Comparison of ENCODE assay signal across 17 cellular contexts in the genomic region with DNA sequence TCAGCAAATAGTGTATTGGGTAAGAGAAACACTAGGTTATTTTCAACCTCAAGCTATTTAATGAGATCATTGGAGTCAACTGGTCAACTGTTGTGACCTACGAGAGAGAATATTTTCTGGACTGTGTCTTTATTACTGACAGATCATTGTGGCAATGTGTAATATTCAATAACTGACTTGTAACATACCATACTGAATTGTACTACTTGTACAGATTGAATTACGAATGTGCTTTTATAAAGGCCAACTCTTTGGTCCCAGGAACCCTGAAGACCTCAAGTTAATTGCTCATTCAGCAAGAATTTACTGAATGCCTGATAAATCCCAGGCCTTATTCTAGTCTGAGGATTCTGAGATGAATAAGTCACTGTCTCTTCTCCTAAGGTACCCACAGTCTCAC. TPM values are rescaled to one million over a fixed set of nuclear protein-coding genes. Genes with fewer than 3 reads are reported as not detected.
DNase-seq lines count a peak whose midpoint lies in the region; ATAC-seq, FAIRE-seq and TF ChIP-seq lines count a peak whose summit lies in the region.
"Had no signal": no experiment of that assay in that cellular context is flagged by ENCODE, and none has a peak within 500 bp of the region (broad histone marks: within the 10 kb centered on the region; RNA-seq: fewer than 3 reads in every experiment).

No MANE protein-coding gene starts in this region.

- H2BK120ac ChIP-seq in IMR-90 (ENCODE audit: low read depth, low read length): no peak overlapping the region
- no peak overlapping the region for H2BK120ac ChIP-seq in mesenchymal stem cell (ENCODE audit: low read depth, low read length)

- intact Hi-C loops in IMR-90 (cut with micrococcal nuclease): no loop called here

- no peak overlapping the region for H2AK5ac ChIP-seq in IMR-90 (ENCODE audit: low read depth, low read length)
- H2AK5ac ChIP-seq in mesenchymal stem cell (ENCODE audit: low read length, severe bottlenecking): no peak overlapping the region

- H3K9me1 ChIP-seq in IMR-90 (ENCODE audit: insufficient read depth, low read length): no peaks in the 10 kb centered on the region

- WGBS in IMR-90 (ENCODE audit: extremely low coverage in 2 of 2, insufficient read length in 1 of 2), 2 experiments: no CpG with 5 or more reads among the region's 2 CpGs
- 53% methylated on average over 1 of the region's 2 CpGs for WGBS in mesenchymal stem cell

- H3K9me3 ChIP-seq in IMR-90 (ENCODE audit: control insufficient read depth, insufficient read depth, low read length) (no peaks in the 10 kb centered on the region), mesenchymal stem cell (ENCODE audit: control insufficient read depth, low read length) (no peaks in the 10 kb centered on the region)
- H3K9me3 ChIP-seq: adrenal gland, heart right ventricle had no signal

- no peak overlapping the region for H3K4ac ChIP-seq in IMR-90 (ENCODE audit: low read depth, low read length)
- H3K4ac ChIP-seq in mesenchymal stem cell (ENCODE audit: low read depth in 1 of 2, low read length in 2 of 2): no peak overlapping the region

- H4K8ac ChIP-seq in IMR-90 (ENCODE audit: low read depth in 2 of 2, low read length in 2 of 2) (no peak overlapping the region), mesenchymal stem cell (ENCODE audit: low read length) (no peak overlapping the region)

- H3K4me1 ChIP-seq in IMR-90 (ENCODE audit: control insufficient read depth, insufficient read depth, low read length) (no peaks in the 10 kb centered on the region), mesenchymal stem cell (ENCODE audit: control insufficient read depth, insufficient read depth, low read depth, low read length) (peaks cover 9% of the 10 kb centered on the region)
- H3K4me1 ChIP-seq: adrenal gland, heart right ventricle had no signal

- DNase-seq in AG04449 (ENCODE audit: low read depth, low spot score) (peak; percentile 23), IMR-90 (peak; percentile 4), bronchial epithelial cell (ENCODE audit: low read depth) (peak; percentile 63), mesenchymal stem cell (peak; percentile 18), NCI-H1417 (lab: John Stamatoyannopoulos, UW) (no peak), GM13976 (ENCODE audit: low spot score) (no peak)
- DNase-seq: activated CD4-positive, alpha-beta T cell treated with anti-CD3 and anti-CD28 coated beads, Interleukin-2, amount 50 U/mL, for 48 hours; activated T-cell treated with anti-CD3 and anti-CD28 coated beads, Interleukin-2, amount 50 U/mL, for 48 hours; adrenal gland; heart right ventricle; naive thymus-derived CD4-positive, alpha-beta T cell; NCI-H1436 treated with DMSO at 0.1 percent for 48 hours had no signal

- no peak for TF ChIP-seq RAD21 in IMR-90 (IDR thresholded peaks at IDR 0.05; ENCODE audit: low read length)

- no peak overlapping the region for H3K23ac ChIP-seq in IMR-90 (ENCODE audit: low read depth, low read length)
- H3K23ac ChIP-seq in mesenchymal stem cell (ENCODE audit: low read length in 2 of 2): no peak overlapping the region

- no peak overlapping the region for H2AK9ac ChIP-seq in IMR-90 (replicated peaks; ENCODE audit: low read depth, low read length, poor library complexity)

- H4K91ac ChIP-seq in IMR-90 (ENCODE audit: insufficient read depth, low read depth, low read length): no peak overlapping the region
- H4K91ac ChIP-seq in mesenchymal stem cell (ENCODE audit: low read length): no peak overlapping the region

- no peak overlapping the region for H3K4me2 ChIP-seq in IMR-90 (ENCODE audit: low read depth, low read length)
- H3K4me2 ChIP-seq in mesenchymal stem cell (ENCODE audit: low read length, poor library complexity, severe bottlenecking): no peak overlapping the region

- H4K20me1 ChIP-seq in IMR-90 (ENCODE audit: insufficient read depth, low read length): no peaks in the 10 kb centered on the region

- H2AFZ ChIP-seq in IMR-90 (replicated peaks; ENCODE audit: low read length, poor library complexity) (no peak overlapping the region), mesenchymal stem cell (ENCODE audit: low read depth, low read length) (no peak overlapping the region)

- no peak overlapping the region for H4K5ac ChIP-seq in IMR-90 (ENCODE audit: low read depth, low read length)

- no peak for TF ChIP-seq POLR2A in IMR-90 (IDR thresholded peaks at IDR 0.05; ENCODE audit: low read depth, low read length)

- H2BK5ac ChIP-seq in IMR-90 (ENCODE audit: low read depth, low read length, poor library complexity, severe bottlenecking) (no peak overlapping the region), mesenchymal stem cell (ENCODE audit: low read depth, low read length, poor library complexity, severe bottlenecking) (no peak overlapping the region)

- H3K4me3 ChIP-seq in AG04449 (ENCODE audit: low read depth, low read length) (no peak overlapping the region), IMR-90 (ENCODE audit: insufficient read depth, low read depth, low read length) (no peak overlapping the region), bronchial epithelial cell (ENCODE audit: low read depth, low read length) (no peak overlapping the region), mesenchymal stem cell (ENCODE audit: insufficient read depth in 1 of 2, low read depth in 1 of 2, low read length in 2 of 2) (no peak overlapping the region)
- H3K4me3 ChIP-seq: adrenal gland, heart right ventricle had no signal

- H3K36me3 ChIP-seq in IMR-90 (ENCODE audit: control insufficient read depth, insufficient read depth, low read length) (no peaks in the 10 kb centered on the region), bronchial epithelial cell (ENCODE audit: control insufficient read depth, insufficient read depth, low read length) (no peaks in the 10 kb centered on the region), mesenchymal stem cell (ENCODE audit: control insufficient read depth in 1 of 2, insufficient read depth in 2 of 2, low read depth in 1 of 2, low read length in 2 of 2) (no peaks in the 10 kb centered on the region)
- H3K36me3 ChIP-seq: adrenal gland, heart right ventricle had no signal

- H3K79me1 ChIP-seq in IMR-90 (ENCODE audit: low read depth in 1 of 2, low read length in 2 of 2) (no peaks in the 10 kb centered on the region), mesenchymal stem cell (replicated peaks; ENCODE audit: low read length, poor library complexity, severe bottlenecking) (no peaks in the 10 kb centered on the region)

- no peak for ATAC-seq in IMR-90 (ENCODE audit: low read depth)
- ATAC-seq in GM21528 (IDR thresholded peaks at IDR 0.05; ENCODE audit: low FRiP score, unreplicated experiment): no peak
- ATAC-seq in HG03095 (IDR thresholded peaks at IDR 0.05; ENCODE audit: unreplicated experiment): no peak
- ATAC-seq: heart right ventricle; naive thymus-derived CD4-positive, alpha-beta T cell had no signal

- no peak overlapping the region for H2BK20ac ChIP-seq in IMR-90 (ENCODE audit: low read depth, low read length)

- H3K14ac ChIP-seq in IMR-90 (replicated peaks; ENCODE audit: low read depth, low read length) (no peak overlapping the region), mesenchymal stem cell (ENCODE audit: low read length in 2 of 2) (no peak overlapping the region)

- no peak for FAIRE-seq in bronchial epithelial cell (lab: Jason Lieb, UNC)
- FAIRE-seq: GM19239 had no signal

- POLR2A ChIA-PET in AG04449 (lab: Yijun Ruan, JAX): no interaction called here
- POLR2A ChIA-PET in IMR-90 (lab: Charles Lee; ENCODE audit: unreplicated experiment): no interaction called here

- H2BK12ac ChIP-seq in mesenchymal stem cell (ENCODE audit: low read length in 2 of 2): no peak overlapping the region

- H2BK15ac ChIP-seq in IMR-90 (ENCODE audit: low read depth, low read length) (no peak overlapping the region), mesenchymal stem cell (ENCODE audit: low read depth, poor library complexity, severe bottlenecking) (no peak overlapping the region)

- CTCF ChIA-PET in AG04449 (lab: Yijun Ruan, JAX): interaction anchor here (0.6 to 4.5 kb wide), 6 partner anchors 10 to 320 kb away, joined by 3 to 27 read pairs (median 4); no protein-coding TSS in a partner anchor
- CTCF ChIA-PET in IMR-90 (lab: Yijun Ruan, JAX): interaction anchor here (0.7 kb wide), 1 partner anchor 38 kb away, joined by 3 read pairs; no protein-coding TSS in a partner anchor

- H3K27me3 ChIP-seq in IMR-90 (ENCODE audit: control insufficient read depth, insufficient read depth, low read length) (no peaks in the 10 kb centered on the region), bronchial epithelial cell (ENCODE audit: control insufficient read depth, insufficient read depth, low read length) (no peaks in the 10 kb centered on the region), mesenchymal stem cell (ENCODE audit: control insufficient read depth in 1 of 2, insufficient read depth in 1 of 2, low read length in 2 of 2) (peaks cover 4 to 51% of the 10 kb centered on the region in 2 experiments)
- H3K27me3 ChIP-seq: adrenal gland had no signal

- no peak overlapping the region for H3K56ac ChIP-seq in IMR-90 (ENCODE audit: extremely low read depth, insufficient read depth, low read length)

- H3K18ac ChIP-seq in IMR-90 (ENCODE audit: low read depth, low read length) (no peak overlapping the region), mesenchymal stem cell (ENCODE audit: low read depth in 1 of 2, low read length in 2 of 2) (no peak overlapping the region)

- dilution Hi-C loops in IMR-90 (cut with HindIII; ENCODE audit: low sequenced_read_pairs, unreplicated experiment): no loop called here

- BruUV-seq in IMR-90 (replicated peaks; lab: Mats Ljungman, UMichigan): no TSS peak

- H3K9ac ChIP-seq in IMR-90 (ENCODE audit: low read depth, low read length) (no peak overlapping the region), mesenchymal stem cell (ENCODE audit: low read length) (no peak overlapping the region)

- in situ Hi-C loops in IMR-90 (cut with MboI; ENCODE audit: low sequenced_read_pairs): no loop called here
- in situ Hi-C loops in GM13976 (cut with MboI; ENCODE audit: low sequenced_read_pairs, unreplicated experiment): no loop called here

- H3K27ac ChIP-seq in IMR-90 (ENCODE audit: insufficient read depth, low read length) (no peak overlapping the region), mesenchymal stem cell (ENCODE audit: low read length, poor library complexity, severe bottlenecking) (peak overlapping the region; percentile 83)
- H3K27ac ChIP-seq: adrenal gland, heart right ventricle had no signal

- TF ChIP-seq CTCF in AG04449 (IDR thresholded peaks at IDR 0.05; ENCODE audit: insufficient read depth, low read length, missing control alignments) (no peak), IMR-90 (conservative IDR thresholded peaks at IDR 0.05; ENCODE audit: low read depth, low read length) (no peak), bronchial epithelial cell (IDR thresholded peaks at IDR 0.05; ENCODE audit: insufficient read depth, low read length, severe bottlenecking) (no peak), GM13976 (IDR thresholded peaks at IDR 0.05; ENCODE audit: borderline replicate concordance, control extremely low read depth, extremely low read depth, insufficient read depth, missing control alignments) (no peak)

RNA-seq across cellular contexts. Expression of gene CAMK1G, which starts 56.1 kb away (rescaled TPM):
- total RNA-seq in IMR-90 (2012; rRNA removed) (0.72 and 0.83 TPM in 2 replicates), bronchial epithelial cell (not detected in 2 replicates)
- polyA plus RNA-seq in IMR-90 (2012; rRNA removed): 1.8 and 2.1 TPM in 2 replicates
- 1.1 and 1.2 TPM in 2 replicates for polyA plus RNA-seq in IMR-90 (2012; cell fraction: cytosol; rRNA removed)
- polyA plus RNA-seq in IMR-90 (2012; cell fraction: nucleus; rRNA removed; ENCODE audit: low replicate concordance): 1.5 and 2.0 TPM in 2 replicates
- polyA plus RNA-seq in mesenchymal stem cell (2013, experiment 1 of 2): 12.0 TPM
- 12.0 TPM for polyA plus RNA-seq in mesenchymal stem cell (2013, experiment 2 of 2)
- total RNA-seq: naive thymus-derived CD4-positive, alpha-beta T cell; OCI-LY7; posterior vena cava had no signal
- polyA plus RNA-seq: heart right ventricle; naive thymus-derived CD4-positive, alpha-beta T cell had no signal

Comparison
In these comparisons a context has a peak if more than half of its experiments do, and no peak if none do; other contexts are left out.
1. DNase-seq: peak in AG04449 (single experiment), IMR-90 (single experiment), bronchial epithelial cell (single experiment) and mesenchymal stem cell (single experiment); none in NCI-H1417 (0 of 3) and GM13976 (single experiment).